23 cellular contexts compared by ENCODE assay signal in genomic region chr18:68667121-68667520, GRCh38. TPM values are rescaled to one million over a fixed set of nuclear protein-coding genes. Genes with fewer than 3 reads are reported as not detected.
DNase-seq lines count a peak whose midpoint lies in the region; ATAC-seq, FAIRE-seq and TF ChIP-seq lines count a peak whose summit lies in the region.
"Had no signal": no experiment of that assay in that cellular context is flagged by ENCODE, and none has a peak within 500 bp of the region (broad histone marks: within the 10 kb centered on the region; RNA-seq: fewer than 3 reads in every experiment).

No MANE protein-coding gene starts in this region.

- no peaks in the 10 kb centered on the region for H3K27me3 ChIP-seq in sigmoid colon
- H3K27me3 ChIP-seq in CD4-positive, alpha-beta T cell (ENCODE audit: control insufficient read depth, insufficient read depth, low read length): no peaks in the 10 kb centered on the region
- H3K27me3 ChIP-seq: MG63 had no signal

- H3K9me3 ChIP-seq in sigmoid colon: no peaks in the 10 kb centered on the region
- no peaks in the 10 kb centered on the region for H3K9me3 ChIP-seq in CD4-positive, alpha-beta T cell (ENCODE audit: control insufficient read depth, low read length)
- H3K9me3 ChIP-seq: MG63 had no signal

- peak overlapping the region in 3 of 4 donors; percentile 25 to 59 (median 32) for H3K27ac ChIP-seq in sigmoid colon
- H3K27ac ChIP-seq in CD4-positive, alpha-beta T cell (ENCODE audit: low read depth, low read length): no peak overlapping the region
- H3K27ac ChIP-seq: SK-N-MC had no signal

- H3K4me3 Mint-ChIP-seq in CD4-positive, alpha-beta T cell: no peak overlapping the region
- no peak overlapping the region for H3K4me3 Mint-ChIP-seq in activated CD8-positive, alpha-beta T cell treated with anti-CD3 and anti-CD28 coated beads, Interleukin-2, amount 10 ng/mL, durations not matched to agents 7 days and 5 days
- H3K4me3 Mint-ChIP-seq: CD8-positive, alpha-beta T cell had no signal

- no peaks in the 10 kb centered on the region for H3K36me3 Mint-ChIP-seq in CD4-positive, alpha-beta T cell (ENCODE audit: low read depth)
- no peaks in the 10 kb centered on the region for H3K36me3 Mint-ChIP-seq in activated CD8-positive, alpha-beta T cell treated with anti-CD3 and anti-CD28 coated beads, Interleukin-2, amount 10 ng/mL, durations not matched to agents 7 days and 5 days (ENCODE audit: low read depth)
- H3K36me3 Mint-ChIP-seq: CD8-positive, alpha-beta T cell had no signal

- no peak for FAIRE-seq in GM19239 (lab: Jason Lieb, UNC)
- FAIRE-seq: H54, RCC 7860 had no signal

- TF ChIP-seq POLR2A in sigmoid colon (IDR thresholded peaks at IDR 0.05): no peak

- 69 to 80% methylated on average over 5 of the region's 5 CpGs for WGBS in sigmoid colon, 2 donors

- H3K36me3 ChIP-seq in sigmoid colon: no peaks in the 10 kb centered on the region
- H3K36me3 ChIP-seq: MG63 had no signal

- H3K4me1 ChIP-seq in sigmoid colon: peaks cover 0 to 19% (median 13%) of the 10 kb centered on the region in 4 donors

- H3K4me3 ChIP-seq in AG10803 (ENCODE audit: low read length): no peak overlapping the region
- H3K4me3 ChIP-seq in sigmoid colon: no peak overlapping the region
- H3K4me3 ChIP-seq: MG63, SK-N-MC had no signal

- no peak for ATAC-seq in CD4-positive, alpha-beta T cell (ENCODE audit: poor library complexity)
- no peak for ATAC-seq in activated CD8-positive, alpha-beta T cell treated with anti-CD3 and anti-CD28 coated beads, Interleukin-2, amount 10 ng/mL, durations not matched to agents 7 days and 5 days
- ATAC-seq: CD8-positive, alpha-beta T cell had no signal

- intact Hi-C loops in sigmoid colon (cut with DNase I): no loop called here
- intact Hi-C loops in CD4-positive, alpha-beta T cell (cut with DNase I, micrococcal nuclease): no loop called here

- POLR2A ChIA-PET in CD4-positive, alpha-beta T cell (lab: Charles Lee): no interaction called here
- POLR2A ChIA-PET in activated CD8-positive, alpha-beta T cell treated with anti-CD3 and anti-CD28 coated beads, Interleukin-2, amount 10 ng/mL, durations not matched to agents 7 days and 5 days (lab: Charles Lee): no interaction called here

- no peaks in the 10 kb centered on the region for H3K4me1 Mint-ChIP-seq in CD4-positive, alpha-beta T cell (ENCODE audit: low read depth)
- H3K4me1 Mint-ChIP-seq in activated CD8-positive, alpha-beta T cell treated with anti-CD3 and anti-CD28 coated beads, Interleukin-2, amount 10 ng/mL, durations not matched to agents 7 days and 5 days (ENCODE audit: low read depth): no peaks in the 10 kb centered on the region

- TF ChIP-seq CTCF in AG10803 (conservative IDR thresholded peaks at IDR 0.05; ENCODE audit: low read length): no peak
- no peak for TF ChIP-seq CTCF in sigmoid colon (IDR thresholded peaks at IDR 0.05)
- no peak for TF ChIP-seq CTCF in CD4-positive, alpha-beta T cell (IDR thresholded peaks at IDR 0.05)

- CTCF ChIA-PET in CD4-positive, alpha-beta T cell (lab: Charles Lee): no interaction called here
- CTCF ChIA-PET in activated CD8-positive, alpha-beta T cell treated with anti-CD3 and anti-CD28 coated beads, Interleukin-2, amount 10 ng/mL, durations not matched to agents 7 days and 5 days (lab: Charles Lee): no interaction called here

- H3K9me3 Mint-ChIP-seq in CD4-positive, alpha-beta T cell: no peaks in the 10 kb centered on the region
- H3K9me3 Mint-ChIP-seq in activated CD8-positive, alpha-beta T cell treated with anti-CD3 and anti-CD28 coated beads, Interleukin-2, amount 10 ng/mL, durations not matched to agents 7 days and 5 days (ENCODE audit: insufficient read depth): no peaks in the 10 kb centered on the region
- H3K9me3 Mint-ChIP-seq: CD8-positive, alpha-beta T cell had no signal

- no peak overlapping the region for H3K27ac Mint-ChIP-seq in CD4-positive, alpha-beta T cell
- no peak overlapping the region for H3K27ac Mint-ChIP-seq in activated CD8-positive, alpha-beta T cell treated with anti-CD3 and anti-CD28 coated beads, Interleukin-2, amount 10 ng/mL, durations not matched to agents 7 days and 5 days
- H3K27ac Mint-ChIP-seq: CD8-positive, alpha-beta T cell had no signal

- H3K27me3 Mint-ChIP-seq in CD4-positive, alpha-beta T cell: no peaks in the 10 kb centered on the region
- no peaks in the 10 kb centered on the region for H3K27me3 Mint-ChIP-seq in activated CD8-positive, alpha-beta T cell treated with anti-CD3 and anti-CD28 coated beads, Interleukin-2, amount 10 ng/mL, durations not matched to agents 7 days and 5 days (ENCODE audit: low read depth)

- no peak for TF ChIP-seq EP300 in sigmoid colon (IDR thresholded peaks at IDR 0.05)

- peak; percentile 31 for DNase-seq in AG10803 (ENCODE audit: low read depth)
- peak; percentile 11 for DNase-seq in NCI-H460 (ENCODE audit: extremely low read depth, low read depth)
- DNase-seq in fibroblast of gingiva (ENCODE audit: low read depth): peak; percentile 13
- DNase-seq in sigmoid colon: no peak
- DNase-seq in CD4-positive, alpha-beta T cell: no peak
- DNase-seq in DMS79 treated with DMSO at 0.1 percent for 48 hours (lab: John Stamatoyannopoulos, UW): no peak
- no peak for DNase-seq in activated CD8-positive, alpha-beta T cell treated with anti-CD3 and anti-CD28 coated beads, Interleukin-2, amount 10 ng/mL, durations not matched to agents 7 days and 5 days
- DNase-seq in GM19239 (ENCODE audit: insufficient read length, low spot score): no peak
- DNase-seq: Calu3; CD8-positive, alpha-beta T cell; Kasumi-1; MG63; NCI-H1048; NCI-H1436 treated with DMSO at 0.1 percent for 48 hours; NCI-H2029; NCI-H2171 treated with DMSO at 0.1 percent for 48 hours; NCI-H446 treated with DMSO at 0.1 percent for 48 hours; NCI-H748 treated with DMSO at 0.1 percent for 48 hours; NK-92 treated with Interleukin-12 subunit alpha and Interleukin-12 subunit beta, amount 100 ng/mL, for 24 hours; Right ventricle myocardium superior had no signal

RNA-seq across cellular contexts. Expression of gene TMX3, which starts 47.8 kb away (rescaled TPM):
- total RNA-seq in NCI-H460 (2014; rRNA removed; shearing (Covaris generic)): 68.0 and 78.7 TPM in 2 replicates
- 165 and 203 TPM in 2 replicates for polyA plus RNA-seq in NCI-H460 (2014; cell fraction: nucleus; rRNA removed)
- total RNA-seq in sigmoid colon: 10 to 100 TPM; 40.9 to 59.5 (median 42.5) TPM
- polyA plus RNA-seq in sigmoid colon: 10 to 100 TPM in 1 of 3 donors, 1 to 10 TPM in 2; 3.0 to 14.8 (median 7.2) TPM
- 10 to 100 TPM; 30.9 to 33.3 TPM for total RNA-seq in CD4-positive, alpha-beta T cell
- 10 to 100 TPM; 51.8 to 53.3 TPM for total RNA-seq in activated CD8-positive, alpha-beta T cell treated with anti-CD3 and anti-CD28 coated beads, Interleukin-2, amount 10 ng/mL, durations not matched to agents 7 days and 5 days

Comparison
In these comparisons a context has a peak if more than half of its experiments do, and no peak if none do; other contexts are left out.
1. DNase-seq: peak in AG10803 (single experiment), NCI-H460 (single experiment) and fibroblast of gingiva (single experiment); none in sigmoid colon (single experiment), CD4-positive, alpha-beta T cell (0 of 10), DMS79 treated with DMSO at 0.1 percent for 48 hours (single experiment), activated CD8-positive, alpha-beta T cell treated with anti-CD3 and anti-CD28 coated beads, Interleukin-2, amount 10 ng/mL, durations not matched to agents 7 days and 5 days (single experiment) and GM19239 (single experiment).